In genomic region chr4:168795346-168795745, GRCh38 we compare ENCODE assay signal across 20 cellular contexts.
"Had no signal": no experiment of that assay in that cellular context is flagged by ENCODE, and none has a peak within 500 bp of the region (broad histone marks: within the 10 kb centered on the region; RNA-seq: fewer than 3 reads in every experiment).

No MANE protein-coding gene starts in this region.

- H3K4me3 ChIP-seq: heart right ventricle, left lung, tibial nerve had no signal

- DNase-seq: activated CD4-positive, alpha-beta T cell treated with anti-CD3 and anti-CD28 coated beads for 48 hours; activated CD8-positive, alpha-beta memory T cell treated with anti-CD3 and anti-CD28 coated beads, Interleukin-2, amount 50 U/mL, for 4 hours; activated CD8-positive, alpha-beta T cell treated with anti-CD3 and anti-CD28 coated beads, Interleukin-2, amount 10 ng/mL, durations not matched to agents 7 days and 5 days; activated effector memory CD4-positive, alpha-beta T cell treated with anti-CD3 and anti-CD28 coated beads, Interleukin-2, amount 50 U/mL, for 16 hours; activated T-cell treated with anti-CD3 and anti-CD28 coated beads, Interleukin-2, amount 50 U/mL, for 48 hours; effector memory CD4-positive, alpha-beta T cell; foreskin keratinocyte; heart right ventricle; left lung; small intestine; stimulated activated CD4-positive, alpha-beta T cell treated with anti-CD3 and anti-CD28 coated beads, Interleukin-4, amount 100 ng/mL, for 4 hours; stimulated activated CD8-positive, alpha-beta memory T cell treated with anti-CD3 and anti-CD28 coated beads, Interleukin-4, amount 100 ng/mL, for 48 hours; stimulated activated naive CD4-positive, alpha-beta T cell treated with Interleukin-2 at 50 U/mL for 16 hours; substantia nigra had no signal

- H3K27ac ChIP-seq: left lung, tibial nerve had no signal

- H3K4me1 Mint-ChIP-seq: activated naive CD4-positive, alpha-beta T cell treated with anti-CD3 and anti-CD28 coated beads, Interleukin-2, amount 50 U/mL, for 24 hours had no signal

- H3K27ac Mint-ChIP-seq: activated CD8-positive, alpha-beta T cell treated with anti-CD3 and anti-CD28 coated beads, Interleukin-2, amount 10 ng/mL, durations not matched to agents 7 days and 5 days; activated naive CD4-positive, alpha-beta T cell treated with anti-CD3 and anti-CD28 coated beads, Interleukin-2, amount 50 U/mL, for 24 hours; memory B cell; WTC11 had no signal

- H3K36me3 ChIP-seq: heart right ventricle, left lung, tibial nerve had no signal

- H3K36me3 Mint-ChIP-seq: activated naive CD4-positive, alpha-beta T cell treated with anti-CD3 and anti-CD28 coated beads, Interleukin-2, amount 50 U/mL, for 24 hours; brain; memory B cell; WTC11 had no signal

- H3K4me3 Mint-ChIP-seq: activated CD8-positive, alpha-beta T cell treated with anti-CD3 and anti-CD28 coated beads, Interleukin-2, amount 10 ng/mL, durations not matched to agents 7 days and 5 days; activated naive CD4-positive, alpha-beta T cell treated with anti-CD3 and anti-CD28 coated beads, Interleukin-2, amount 50 U/mL, for 24 hours; brain; dendritic cell treated with granulocyte-macrophage colony-stimulating factor and Interleukin-4, amounts not matched to agents 40 ng/mL and 50 ng/mL, for 4 days; memory B cell; WTC11 had no signal

- H3K27me3 ChIP-seq: foreskin keratinocyte, heart right ventricle, left lung, tibial nerve had no signal

- H3K9me3 ChIP-seq: heart right ventricle, left lung, tibial nerve had no signal

- H3K27me3 Mint-ChIP-seq: brain; dendritic cell treated with granulocyte-macrophage colony-stimulating factor and Interleukin-4, amounts not matched to agents 40 ng/mL and 50 ng/mL, for 4 days had no signal

- H3K9me3 Mint-ChIP-seq: activated naive CD4-positive, alpha-beta T cell treated with anti-CD3 and anti-CD28 coated beads, Interleukin-2, amount 50 U/mL, for 24 hours; memory B cell; WTC11 had no signal
